18 cellular contexts compared by ENCODE assay signal in genomic region chr1:41762251-41762650, GRCh38.
"Had no signal": no experiment of that assay in that cellular context is flagged by ENCODE, and none has a peak within 500 bp of the region (broad histone marks: within the 10 kb centered on the region; RNA-seq: fewer than 3 reads in every experiment).

No MANE protein-coding gene starts in this region.

- H3K9me3 ChIP-seq: prostate gland had no signal

- ATAC-seq: esophagus mucosa; naive thymus-derived CD8-positive, alpha-beta T cell; right cardiac atrium had no signal

- H3K4me3 ChIP-seq: cardiac muscle cell, lung, prostate gland, smooth muscle cell, tibial nerve had no signal

- FAIRE-seq: islet of Langerhans had no signal

- H3K36me3 ChIP-seq: cardiac muscle cell, prostate gland, tibial nerve had no signal

- H3K4me1 ChIP-seq: prostate gland had no signal

- H3K4me3 Mint-ChIP-seq: activated CD4-positive, alpha-beta T cell treated with anti-CD3 and anti-CD28 coated beads, Interleukin-2, amount 10 ng/mL, durations not matched to agents 7 days and 5 days; naive thymus-derived CD8-positive, alpha-beta T cell; T-helper 1 cell treated with Interleukin-12 subunit alpha and Interleukin-12 subunit beta and Interleukin-4 antibody, amounts not matched to agents 30 μg/mL and 1 μg/mL, for 36 hours had no signal

- H3K27me3 ChIP-seq: cardiac muscle cell, tibial nerve had no signal

- H3K27ac ChIP-seq: cardiac muscle cell, prostate gland, tibial nerve had no signal

- DNase-seq: activated CD4-positive, alpha-beta T cell treated with anti-CD3 and anti-CD28 coated beads, Interleukin-2, amount 10 ng/mL, durations not matched to agents 7 days and 5 days; activated CD4-positive, CD25-positive, alpha-beta regulatory T cell; activated naive CD4-positive, alpha-beta T cell treated with anti-CD3 and anti-CD28 coated beads, Interleukin-2, amount 50 U/mL, for 16 hours; naive thymus-derived CD8-positive, alpha-beta T cell; occipital lobe; right cardiac atrium; stimulated activated CD4-positive, alpha-beta T cell treated with anti-CD3 and anti-CD28 coated beads, Interleukin-4, amount 100 ng/mL, for 4 hours; stimulated activated CD8-positive, alpha-beta memory T cell treated with anti-CD3 and anti-CD28 coated beads, Interleukin-4, amount 100 ng/mL, for 48 hours; stimulated activated naive CD4-positive, alpha-beta T cell treated with Interleukin-2 at 50 U/mL for 16 hours; substantia nigra had no signal

- H3K27me3 Mint-ChIP-seq: activated CD4-positive, alpha-beta T cell treated with anti-CD3 and anti-CD28 coated beads, Interleukin-2, amount 10 ng/mL, durations not matched to agents 7 days and 5 days had no signal

- H3K27ac Mint-ChIP-seq: activated CD4-positive, alpha-beta T cell treated with anti-CD3 and anti-CD28 coated beads, Interleukin-2, amount 10 ng/mL, durations not matched to agents 7 days and 5 days; naive thymus-derived CD8-positive, alpha-beta T cell; T-helper 1 cell treated with Interleukin-12 subunit alpha and Interleukin-12 subunit beta and Interleukin-4 antibody, amounts not matched to agents 30 μg/mL and 1 μg/mL, for 36 hours had no signal

- H3K4me2 ChIP-seq: smooth muscle cell had no signal
